ENCODE assay signal across 8 cellular contexts in genomic region chr2:207625014-207625755, GRCh38. TPM values are rescaled to one million over a fixed set of nuclear protein-coding genes. Genes with fewer than 3 reads are reported as not detected.
DNase-seq lines count a peak whose midpoint lies in the region; ATAC-seq and TF ChIP-seq lines count a peak whose summit lies in the region.

Gene METTL21A (minus strand): TSS chr2:207625394. CDS start chr2:207624375, 1,019 bp downstream.

- H3K9ac ChIP-seq in MM.1S (ENCODE audit: low read length) = peak within 1 kb of the TSS; percentile 89

- H4K20me1 ChIP-seq in MM.1S (ENCODE audit: insufficient read depth, low read length) = no peaks in the 10 kb centered on the region

- peak; percentile 95 for DNase-seq in GM03348 (ENCODE audit: low spot score)
- peak; percentile 88 for DNase-seq in HCEC 1CT
- peak; percentile 96 for DNase-seq in MM.1S
- DNase-seq in SIG-M5 treated with dmso at 0.1 percent for 504 hours (lab: John Stamatoyannopoulos, UW; ENCODE audit: unreplicated experiment) = peak; percentile 92
- DNase-seq in activated gamma-delta T cell treated with Interleukin-2 at 50 U/mL for 16 hours = peak; percentile 91
- DNase-seq in foreskin keratinocyte = peak; percentile 53 to 79

- peak; percentile 44 for TF ChIP-seq CTCF in MM.1S (IDR thresholded peaks at IDR 0.05; ENCODE audit: low read length)
- TF ChIP-seq CTCF in foreskin keratinocyte (conservative IDR thresholded peaks at IDR 0.05) = peak; percentile 57
- no peak for TF ChIP-seq CTCF in subcutaneous adipose tissue (IDR thresholded peaks at IDR 0.05; ENCODE audit: low read depth)

- H3K36me3 ChIP-seq in MM.1S (replicated peaks; ENCODE audit: insufficient read depth, low read length) (no peaks in the 10 kb centered on the region), neuron (ENCODE audit: insufficient read depth, low read length) (peaks cover 21% of the 10 kb centered on the region)

- 0 out of 2 replicates have a peak, but pooled peaks cover 4% of the 10 kb centered on the region for H3K4me1 ChIP-seq in MM.1S (ENCODE audit: low read length)
- H3K4me1 ChIP-seq in foreskin keratinocyte = no peaks in the 10 kb centered on the region
- peaks cover 8% of the 10 kb centered on the region for H3K4me1 ChIP-seq in neuron (ENCODE audit: insufficient read depth, low read length)

- peak; percentile 78 for ATAC-seq in foreskin keratinocyte

- peaks cover 41% of the 10 kb centered on the region for H3F3A ChIP-seq in MM.1S (ENCODE audit: insufficient read depth, low read length)

- peaks cover 7% of the 10 kb centered on the region for H3K79me2 ChIP-seq in MM.1S (ENCODE audit: low read length)

- H3K27ac ChIP-seq in MM.1S (ENCODE audit: low read length) (peak within 1 kb of the TSS; percentile 94), foreskin keratinocyte (peak within 1 kb of the TSS; percentile 43)

- no peaks in the 10 kb centered on the region for H3K27me3 ChIP-seq in MM.1S (replicated peaks; ENCODE audit: insufficient read depth, low read length)
- H3K27me3 ChIP-seq in foreskin keratinocyte = no peaks in the 10 kb centered on the region
- H3K27me3 ChIP-seq in neuron (ENCODE audit: insufficient read depth, low read length) = no peaks in the 10 kb centered on the region

- peak within 1 kb of the TSS; percentile 75 for H3K4me2 ChIP-seq in MM.1S (ENCODE audit: low read depth, low read length)

- no peaks in the 10 kb centered on the region for H3K9me2 ChIP-seq in MM.1S (replicated peaks; ENCODE audit: insufficient read depth, low read length)

- H3K4me3 ChIP-seq in MM.1S (ENCODE audit: low read length) (peak within 1 kb of the TSS; percentile 80), neuron (ENCODE audit: low read length) (peak within 1 kb of the TSS; percentile 69)

- H3K9me3 ChIP-seq in MM.1S (replicated peaks; ENCODE audit: insufficient read depth, low read length) (no peaks in the 10 kb centered on the region), neuron (ENCODE audit: low read length) (no peaks in the 10 kb centered on the region)

- H2AFZ ChIP-seq in MM.1S (ENCODE audit: low read length) = peak within 1 kb of the TSS; percentile 99
- H2AFZ ChIP-seq in neuron (ENCODE audit: low read depth, low read length) = peak within 1 kb of the TSS; percentile 97

RNA-seq across cellular contexts. Expression of gene METTL21A, which starts in this region (rescaled TPM):
- 12.5 and 16.7 TPM in 2 replicates for total RNA-seq in foreskin keratinocyte
- 12.1 and 16.9 TPM in 2 replicates for polyA plus RNA-seq in foreskin keratinocyte
- total RNA-seq in subcutaneous adipose tissue = 10 to 100 TPM; 11.0 to 25.1 (median 16.7) TPM

Comparison
In these comparisons a context has a peak if more than half of its experiments do, and no peak if none do; other contexts are left out.
1. Peak in every context shown above with its lines: DNase-seq, ATAC-seq, H3K4me3 ChIP-seq and H3K27ac ChIP-seq.